1 cellular context compared by ENCODE assay signal in the genomic region with DNA sequence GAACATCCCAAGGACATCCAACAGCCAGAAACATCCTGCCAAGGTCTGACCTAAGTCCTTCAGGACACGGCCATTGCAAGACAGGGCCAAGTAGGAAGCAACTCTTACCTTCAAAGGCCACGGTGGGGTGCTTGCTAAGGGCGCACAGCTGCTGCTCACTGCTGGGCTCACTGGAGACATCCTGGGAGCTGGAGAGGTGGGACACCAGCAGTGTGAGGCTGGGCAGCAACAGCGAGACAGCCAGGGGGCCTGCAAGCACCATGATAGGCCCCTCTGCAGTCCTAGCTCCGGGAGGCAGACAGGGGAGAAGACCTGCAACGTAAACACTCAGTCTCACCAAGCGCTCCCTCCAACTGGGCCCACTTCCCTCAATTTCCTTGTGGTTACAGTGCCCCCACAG.
A peak's percentile ranks its signal among the peaks of the same experiment; 100 is the strongest.
TF ChIP-seq lines count a peak whose summit lies in the region.

No MANE protein-coding gene starts in this region.

TF ChIP-seq in HepG2, 621 proteins besides CTCF, POLR2A, EP300 and RAD21:
- TF ChIP-seq HOXD1 (CRISPR knock-in tag; IDR thresholded peaks at IDR 0.05): no peak
- TF ChIP-seq STAG1 (CRISPR knock-in tag; IDR thresholded peaks at IDR 0.05): peak; percentile 68
